Comparison of ENCODE assay signal across 10 cellular contexts in the genomic region with DNA sequence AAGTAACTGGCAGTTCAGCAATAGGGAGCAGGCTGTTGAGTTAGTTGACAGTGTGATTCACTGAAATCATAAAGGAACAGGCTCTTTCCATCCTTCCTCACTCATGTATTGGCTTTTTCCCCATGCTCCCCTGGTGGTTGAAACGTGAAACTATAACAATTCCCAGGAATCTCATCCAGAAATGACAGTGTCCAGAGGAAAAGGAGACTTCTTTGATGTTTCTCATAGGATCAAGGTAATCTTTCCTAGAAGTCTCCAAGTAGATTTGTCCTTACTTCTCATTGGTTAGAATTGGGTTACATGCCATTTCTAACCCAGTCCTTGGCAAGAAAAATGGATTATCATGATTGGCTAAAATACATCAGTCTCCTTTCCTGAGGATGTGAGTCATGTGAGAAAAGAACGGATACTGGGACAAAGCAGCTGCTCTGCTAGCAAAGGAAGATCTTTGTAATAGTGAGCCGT. TPM values are rescaled to one million over a fixed set of nuclear protein-coding genes. Genes with fewer than 3 reads are reported as not detected.
DNase-seq lines count a peak whose midpoint lies in the region; ATAC-seq, FAIRE-seq and TF ChIP-seq lines count a peak whose summit lies in the region.
"Had no signal": no experiment of that assay in that cellular context is flagged by ENCODE, and none has a peak within 500 bp of the region (broad histone marks: within the 10 kb centered on the region; RNA-seq: fewer than 3 reads in every experiment).

No MANE protein-coding gene starts in this region.

- no peaks in the 10 kb centered on the region for H3K9me3 ChIP-seq in liver (ENCODE audit: control insufficient read depth in 4 of 4, low read length in 3 of 4)

- 64% methylated on average over 3 of the region's 3 CpGs for WGBS in liver

- peaks cover 3 to 12% (median 6%) of the 10 kb centered on the region in 4 donors for H3K4me1 ChIP-seq in liver (ENCODE audit: control insufficient read depth in 4 of 4, insufficient read depth in 4 of 4, low read length in 3 of 4)

- H3K27ac ChIP-seq in liver (ENCODE audit: low read depth in 1 of 2, low read length in 2 of 2) = peak overlapping the region in 1 of 2 donors; percentile 28

- TF ChIP-seq CTCF in AG04449 (IDR thresholded peaks at IDR 0.05; ENCODE audit: insufficient read depth, low read length, missing control alignments) = peak; percentile 53
- peak; percentile 64 for TF ChIP-seq CTCF in bronchial epithelial cell (IDR thresholded peaks at IDR 0.05; ENCODE audit: insufficient read depth, low read length, severe bottlenecking)
- peak; percentile 38 for TF ChIP-seq CTCF in liver (IDR thresholded peaks at IDR 0.05; ENCODE audit: low read depth, low read length, missing input control)

- FAIRE-seq in bronchial epithelial cell (lab: Jason Lieb, UNC) = peak; percentile 28
- FAIRE-seq: endometrium had no signal

- CTCF ChIA-PET in AG04449 (lab: Yijun Ruan, JAX) = interaction anchor here (1.0 to 3.5 kb wide), 8 partner anchors 9 to 185 kb away, joined by 3 to 19 read pairs (median 10); a partner anchor contains a TSS

- no peak for ATAC-seq in HG03378 (IDR thresholded peaks at IDR 0.05; ENCODE audit: unreplicated experiment)
- ATAC-seq: stimulated activated naive B cell treated with anti-CD40 and anti-IgM and Interleukin-4, amounts not matched to agents 10 μg/mL and 1 μg/mL and 100 μg/mL, for 72 hours had no signal

- no peaks in the 10 kb centered on the region for H3K27me3 ChIP-seq in bronchial epithelial cell (ENCODE audit: control insufficient read depth, insufficient read depth, low read length)
- H3K27me3 ChIP-seq in liver (ENCODE audit: control insufficient read depth in 4 of 4, insufficient read depth in 4 of 4, low read length in 3 of 4) = no peaks in the 10 kb centered on the region

- TF ChIP-seq RAD21 in liver (IDR thresholded peaks at IDR 0.05) = peak in 1 of 2 donors; percentile 56

- POLR2A ChIA-PET in AG04449 (lab: Yijun Ruan, JAX) = no interaction called here

- H3K4me3 ChIP-seq in AG04449 (ENCODE audit: low read depth, low read length) (no peak overlapping the region), bronchial epithelial cell (ENCODE audit: low read depth, low read length) (no peak overlapping the region), liver (ENCODE audit: low read depth in 1 of 3, low read length in 3 of 3) (no peak overlapping the region)

- no peak overlapping the region for H3K9ac ChIP-seq in liver (ENCODE audit: low read depth in 1 of 2, low read length in 2 of 2)

- H3K36me3 ChIP-seq in bronchial epithelial cell (ENCODE audit: control insufficient read depth, insufficient read depth, low read length) (peaks cover 5% of the 10 kb centered on the region), liver (ENCODE audit: control insufficient read depth in 4 of 4, insufficient read depth in 3 of 4, low read depth in 1 of 4, low read length in 3 of 4) (peaks cover 0 to 14% (median 9%) of the 10 kb centered on the region in 4 donors)

- peak; percentile 23 for DNase-seq in AG04449 (ENCODE audit: low read depth, low spot score)
- DNase-seq in LHCN-M2 (ENCODE audit: low read depth) = peak; percentile 93
- peak; percentile 84 for DNase-seq in bronchial epithelial cell (ENCODE audit: low read depth)
- DNase-seq in NCI-H1436 treated with DMSO at 0.1 percent for 48 hours (lab: John Stamatoyannopoulos, UW) = no peak
- DNase-seq in activated CD8-positive, alpha-beta memory T cell treated with anti-CD3 and anti-CD28 coated beads for 24 hours = no peak
- DNase-seq in T1000 (lab: John Stamatoyannopoulos, UW) = no peak
- DNase-seq: stimulated activated naive B cell treated with anti-CD40 and anti-IgM and Interleukin-4, amounts not matched to agents 10 μg/mL and 1 μg/mL and 100 μg/mL, for 72 hours had no signal

TF ChIP-seq in liver, 16 proteins besides CTCF, POLR2A, EP300 and RAD21:
- TF ChIP-seq, protein P1, sequence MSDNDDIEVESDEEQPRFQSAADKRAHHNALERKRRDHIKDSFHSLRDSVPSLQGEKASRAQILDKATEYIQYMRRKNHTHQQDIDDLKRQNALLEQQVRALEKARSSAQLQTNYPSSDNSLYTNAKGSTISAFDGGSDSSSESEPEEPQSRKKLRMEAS (IDR thresholded peaks at IDR 0.05) = no peak
- TF ChIP-seq RXRA (IDR thresholded peaks at IDR 0.05) (no peak), TAF1 (conservative IDR thresholded peaks at IDR 0.05) (no peak), GABPA (IDR thresholded peaks at IDR 0.05 in 1 of 2, conservative IDR thresholded peaks at IDR 0.05 in 1 of 2) (no peak), HNF4A (conservative IDR thresholded peaks at IDR 0.05) (no peak), NR2F2 (IDR thresholded peaks at IDR 0.05) (no peak), FOXA2 (IDR thresholded peaks at IDR 0.05) (no peak), JUND (IDR thresholded peaks at IDR 0.05) (no peak), EGR1 (IDR thresholded peaks at IDR 0.05; ENCODE audit: low read depth in 2 of 2) (no peak), SP1 (IDR thresholded peaks at IDR 0.05) (no peak), HNF4G (IDR thresholded peaks at IDR 0.05) (no peak), YY1 (IDR thresholded peaks at IDR 0.05) (no peak), FOXA1 (IDR thresholded peaks at IDR 0.05) (no peak)
- TF ChIP-seq, protein P2, sequence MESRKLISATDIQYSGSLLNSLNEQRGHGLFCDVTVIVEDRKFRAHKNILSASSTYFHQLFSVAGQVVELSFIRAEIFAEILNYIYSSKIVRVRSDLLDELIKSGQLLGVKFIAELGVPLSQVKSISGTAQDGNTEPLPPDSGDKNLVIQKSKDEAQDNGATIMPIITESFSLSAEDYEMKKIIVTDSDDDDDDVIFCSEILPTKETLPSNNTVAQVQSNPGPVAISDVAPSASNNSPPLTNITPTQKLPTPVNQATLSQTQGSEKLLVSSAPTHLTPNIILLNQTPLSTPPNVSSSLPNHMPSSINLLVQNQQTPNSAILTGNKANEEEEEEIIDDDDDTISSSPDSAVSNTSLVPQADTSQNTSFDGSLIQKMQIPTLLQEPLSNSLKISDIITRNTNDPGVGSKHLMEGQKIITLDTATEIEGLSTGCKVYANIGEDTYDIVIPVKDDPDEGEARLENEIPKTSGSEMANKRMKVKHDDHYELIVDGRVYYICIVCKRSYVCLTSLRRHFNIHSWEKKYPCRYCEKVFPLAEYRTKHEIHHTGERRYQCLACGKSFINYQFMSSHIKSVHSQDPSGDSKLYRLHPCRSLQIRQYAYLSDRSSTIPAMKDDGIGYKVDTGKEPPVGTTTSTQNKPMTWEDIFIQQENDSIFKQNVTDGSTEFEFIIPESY (IDR thresholded peaks at IDR 0.05) = no peak
- TF ChIP-seq, protein P3, sequence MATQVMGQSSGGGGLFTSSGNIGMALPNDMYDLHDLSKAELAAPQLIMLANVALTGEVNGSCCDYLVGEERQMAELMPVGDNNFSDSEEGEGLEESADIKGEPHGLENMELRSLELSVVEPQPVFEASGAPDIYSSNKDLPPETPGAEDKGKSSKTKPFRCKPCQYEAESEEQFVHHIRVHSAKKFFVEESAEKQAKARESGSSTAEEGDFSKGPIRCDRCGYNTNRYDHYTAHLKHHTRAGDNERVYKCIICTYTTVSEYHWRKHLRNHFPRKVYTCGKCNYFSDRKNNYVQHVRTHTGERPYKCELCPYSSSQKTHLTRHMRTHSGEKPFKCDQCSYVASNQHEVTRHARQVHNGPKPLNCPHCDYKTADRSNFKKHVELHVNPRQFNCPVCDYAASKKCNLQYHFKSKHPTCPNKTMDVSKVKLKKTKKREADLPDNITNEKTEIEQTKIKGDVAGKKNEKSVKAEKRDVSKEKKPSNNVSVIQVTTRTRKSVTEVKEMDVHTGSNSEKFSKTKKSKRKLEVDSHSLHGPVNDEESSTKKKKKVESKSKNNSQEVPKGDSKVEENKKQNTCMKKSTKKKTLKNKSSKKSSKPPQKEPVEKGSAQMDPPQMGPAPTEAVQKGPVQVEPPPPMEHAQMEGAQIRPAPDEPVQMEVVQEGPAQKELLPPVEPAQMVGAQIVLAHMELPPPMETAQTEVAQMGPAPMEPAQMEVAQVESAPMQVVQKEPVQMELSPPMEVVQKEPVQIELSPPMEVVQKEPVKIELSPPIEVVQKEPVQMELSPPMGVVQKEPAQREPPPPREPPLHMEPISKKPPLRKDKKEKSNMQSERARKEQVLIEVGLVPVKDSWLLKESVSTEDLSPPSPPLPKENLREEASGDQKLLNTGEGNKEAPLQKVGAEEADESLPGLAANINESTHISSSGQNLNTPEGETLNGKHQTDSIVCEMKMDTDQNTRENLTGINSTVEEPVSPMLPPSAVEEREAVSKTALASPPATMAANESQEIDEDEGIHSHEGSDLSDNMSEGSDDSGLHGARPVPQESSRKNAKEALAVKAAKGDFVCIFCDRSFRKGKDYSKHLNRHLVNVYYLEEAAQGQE (IDR thresholded peaks at IDR 0.05) = no peak
- TF ChIP-seq, protein P4, sequence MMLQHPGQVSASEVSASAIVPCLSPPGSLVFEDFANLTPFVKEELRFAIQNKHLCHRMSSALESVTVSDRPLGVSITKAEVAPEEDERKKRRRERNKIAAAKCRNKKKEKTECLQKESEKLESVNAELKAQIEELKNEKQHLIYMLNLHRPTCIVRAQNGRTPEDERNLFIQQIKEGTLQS (IDR thresholded peaks at IDR 0.05) = no peak

RNA-seq across cellular contexts. Expression of a gene that starts 14.4 kb away (rescaled TPM):
- 42.0 and 46.2 TPM in 2 replicates for total RNA-seq in LHCN-M2 (2014; rRNA removed)
- 13.7 TPM for polyA plus RNA-seq in LHCN-M2 (2012)
- total RNA-seq in bronchial epithelial cell = 32.5 and 34.8 TPM in 2 replicates
- 10 to 100 TPM; 29.3 to 29.8 TPM for total RNA-seq in liver
- 10 to 100 TPM; 16.1 to 19.9 TPM for polyA plus RNA-seq in liver

RNA-seq across cellular contexts. Expression of a gene that starts 14.5 kb away (rescaled TPM):
- total RNA-seq in LHCN-M2 (2014; rRNA removed) = 16.2 and 16.4 TPM in 2 replicates
- polyA plus RNA-seq in LHCN-M2 (2012) = 23.4 TPM
- total RNA-seq in bronchial epithelial cell = 24.2 and 41.1 TPM in 2 replicates
- total RNA-seq in liver = 10 to 100 TPM in 1 of 2 donors, 1 to 10 TPM in 1; 7.1 to 12.8 TPM
- 10 to 100 TPM; 14.8 to 27.0 TPM for polyA plus RNA-seq in liver

Comparison
In these comparisons a context has a peak if more than half of its experiments do, and no peak if none do; other contexts are left out.
1. DNase-seq: peak in AG04449 (single experiment), LHCN-M2 (single experiment) and bronchial epithelial cell (single experiment); none in NCI-H1436 treated with DMSO at 0.1 percent for 48 hours (single experiment), activated CD8-positive, alpha-beta memory T cell treated with anti-CD3 and anti-CD28 coated beads for 24 hours (single experiment) and T1000 (single experiment).
2. Peak in every context shown above with its lines, with median percentiles within 50 percentile points of each other: CTCF ChIP-seq.